12 cellular contexts compared by ENCODE assay signal in genomic region chr4:145819246-145820181, GRCh38.
DNase-seq lines count a peak whose midpoint lies in the region; ATAC-seq, FAIRE-seq and TF ChIP-seq lines count a peak whose summit lies in the region.
"Had no signal": no experiment of that assay in that cellular context is flagged by ENCODE, and none has a peak within 500 bp of the region (broad histone marks: within the 10 kb centered on the region; RNA-seq: fewer than 3 reads in every experiment).

No MANE protein-coding gene starts in this region.

- 45% methylated on average over 12 of the region's 12 CpGs for WGBS in esophagus muscularis mucosa
- WGBS in pancreas, 2 donors = 76 to 82% methylated on average over 12 of the region's 12 CpGs
- WGBS in GM23248 (ENCODE audit: low coverage in 1 of 2, low lambda C conversion rate in 2 of 2, missing lambda C conversion rate in 2 of 2), 2 experiments = 82 to 85% methylated on average over 12 of the region's 12 CpGs

- H3K9me3 ChIP-seq in MM.1S (replicated peaks; ENCODE audit: insufficient read depth, low read length) = no peaks in the 10 kb centered on the region
- no peaks in the 10 kb centered on the region for H3K9me3 ChIP-seq in esophagus muscularis mucosa
- no peaks in the 10 kb centered on the region for H3K9me3 ChIP-seq in pancreas
- H3K9me3 ChIP-seq in GM23248 (ENCODE audit: low read depth) = no peaks in the 10 kb centered on the region

- in situ Hi-C loops in GM23248 (cut with MboI) = no loop called here

- H3K27me3 ChIP-seq in MM.1S (replicated peaks; ENCODE audit: insufficient read depth, low read length) (no peaks in the 10 kb centered on the region), esophagus muscularis mucosa (no peaks in the 10 kb centered on the region), pancreas (no peaks in the 10 kb centered on the region), GM23248 (replicated peaks; ENCODE audit: insufficient read depth) (no peaks in the 10 kb centered on the region)

- H3K4me1 ChIP-seq in MM.1S (ENCODE audit: low read length) (peaks cover 52% of the 10 kb centered on the region), esophagus muscularis mucosa (peaks cover 12 to 36% (median 27%) of the 10 kb centered on the region in 4 donors), pancreas (no peaks in the 10 kb centered on the region), GM23248 (ENCODE audit: insufficient read depth) (peaks cover 43% of the 10 kb centered on the region)

- peak overlapping the region; percentile 48 for H3K4me2 ChIP-seq in MM.1S (ENCODE audit: low read depth, low read length)
- no peak overlapping the region for H3K4me2 ChIP-seq in GM23248 (ENCODE audit: unreplicated experiment)

- H4K20me1 ChIP-seq in MM.1S (ENCODE audit: insufficient read depth, low read length) (no peaks in the 10 kb centered on the region), GM23248 (ENCODE audit: insufficient read depth) (no peaks in the 10 kb centered on the region)

- TF ChIP-seq POLR2A in esophagus muscularis mucosa (IDR thresholded peaks at IDR 0.05; ENCODE audit: low read depth) = no peak

- H3K9me2 ChIP-seq in MM.1S (replicated peaks; ENCODE audit: insufficient read depth, low read length) (no peaks in the 10 kb centered on the region), GM23248 (ENCODE audit: insufficient read depth) (no peaks in the 10 kb centered on the region)

- H3K36me3 ChIP-seq in MM.1S (replicated peaks; ENCODE audit: insufficient read depth, low read length) (no peaks in the 10 kb centered on the region), esophagus muscularis mucosa (no peaks in the 10 kb centered on the region), pancreas (no peaks in the 10 kb centered on the region), GM23248 (ENCODE audit: low read depth) (no peaks in the 10 kb centered on the region)

- H3K4me3 ChIP-seq in MM.1S (ENCODE audit: low read length) (peak overlapping the region; percentile 39), esophagus muscularis mucosa (no peak overlapping the region), pancreas (no peak overlapping the region), GM23248 (no peak overlapping the region)

- TF ChIP-seq CTCF in MM.1S (IDR thresholded peaks at IDR 0.05; ENCODE audit: low read length) (no peak), esophagus muscularis mucosa (IDR thresholded peaks at IDR 0.05) (no peak), pancreas (IDR thresholded peaks at IDR 0.05) (no peak)

- ATAC-seq in GM18873 (IDR thresholded peaks at IDR 0.05; ENCODE audit: low FRiP score, unreplicated experiment) (peak; percentile 41), pancreas (peak in 3 of 4 donors; percentile 35 to 66 (median 52))
- ATAC-seq: SK-N-SH treated with all-trans-retinoic acid at 6 μM for 48 hours had no signal

- DNase-seq in MM.1S = peak; percentile 91
- DNase-seq in esophagus muscularis mucosa (ENCODE audit: extremely low spot score) = no peak
- no peak for DNase-seq in pancreas
- no peak for DNase-seq in NCI-H510A treated with DMSO at 0.1 percent for 48 hours (lab: John Stamatoyannopoulos, UW)
- no peak for DNase-seq in activated CD4-positive, alpha-beta T cell treated with anti-CD3 and anti-CD28 coated beads for 48 hours
- no peak for DNase-seq in GM23248
- no peak for DNase-seq in GM03348 (ENCODE audit: low spot score)
- DNase-seq: activated CD4-positive, alpha-beta memory T cell treated with anti-CD3 and anti-CD28 coated beads, Interleukin-2, amount 10 ng/mL, durations not matched to agents 7 days and 5 days; NCI-H2107; stimulated activated CD8-positive, alpha-beta memory T cell treated with anti-CD3 and anti-CD28 coated beads, Interleukin-4, amount 100 ng/mL, for 48 hours had no signal

- no peak for FAIRE-seq in pancreas (lab: Jason Lieb, UNC)

- no peak for TF ChIP-seq EP300 in esophagus muscularis mucosa (IDR thresholded peaks at IDR 0.05)

- intact Hi-C loops in esophagus muscularis mucosa (cut with DNase I) (no loop called here), pancreas (cut with DNase I) (no loop called here)

- H2AFZ ChIP-seq in MM.1S (ENCODE audit: low read length) = 0 out of 2 replicates have a peak overlapping the region, but pooled peaks have one; percentile 6
- no peak overlapping the region for H2AFZ ChIP-seq in GM23248

- H3F3A ChIP-seq in MM.1S (ENCODE audit: insufficient read depth, low read length) (peaks cover 22% of the 10 kb centered on the region), GM23248 (ENCODE audit: insufficient read depth) (peaks cover 24% of the 10 kb centered on the region)

- H3K27ac ChIP-seq in MM.1S (ENCODE audit: low read length) (peak overlapping the region; percentile 82), esophagus muscularis mucosa (replicated peaks in 1 of 4) (peak overlapping the region; percentile 30 to 71 (median 46)), pancreas (no peak overlapping the region), GM23248 (no peak overlapping the region)

- H3K9ac ChIP-seq in MM.1S (ENCODE audit: low read length) = peak overlapping the region; percentile 52
- no peak overlapping the region for H3K9ac ChIP-seq in GM23248

- H3K79me2 ChIP-seq in MM.1S (ENCODE audit: low read length) (no peaks in the 10 kb centered on the region), GM23248 (ENCODE audit: insufficient read depth) (no peaks in the 10 kb centered on the region)

Comparison
In these comparisons a context has a peak if more than half of its experiments do, and no peak if none do; other contexts are left out.
1. H3K27ac ChIP-seq: peak in MM.1S (single experiment) and esophagus muscularis mucosa (4 of 4); none in pancreas (0 of 4) and GM23248 (single experiment).